ENCODE assay signal across 1 cellular context in the genomic region with DNA sequence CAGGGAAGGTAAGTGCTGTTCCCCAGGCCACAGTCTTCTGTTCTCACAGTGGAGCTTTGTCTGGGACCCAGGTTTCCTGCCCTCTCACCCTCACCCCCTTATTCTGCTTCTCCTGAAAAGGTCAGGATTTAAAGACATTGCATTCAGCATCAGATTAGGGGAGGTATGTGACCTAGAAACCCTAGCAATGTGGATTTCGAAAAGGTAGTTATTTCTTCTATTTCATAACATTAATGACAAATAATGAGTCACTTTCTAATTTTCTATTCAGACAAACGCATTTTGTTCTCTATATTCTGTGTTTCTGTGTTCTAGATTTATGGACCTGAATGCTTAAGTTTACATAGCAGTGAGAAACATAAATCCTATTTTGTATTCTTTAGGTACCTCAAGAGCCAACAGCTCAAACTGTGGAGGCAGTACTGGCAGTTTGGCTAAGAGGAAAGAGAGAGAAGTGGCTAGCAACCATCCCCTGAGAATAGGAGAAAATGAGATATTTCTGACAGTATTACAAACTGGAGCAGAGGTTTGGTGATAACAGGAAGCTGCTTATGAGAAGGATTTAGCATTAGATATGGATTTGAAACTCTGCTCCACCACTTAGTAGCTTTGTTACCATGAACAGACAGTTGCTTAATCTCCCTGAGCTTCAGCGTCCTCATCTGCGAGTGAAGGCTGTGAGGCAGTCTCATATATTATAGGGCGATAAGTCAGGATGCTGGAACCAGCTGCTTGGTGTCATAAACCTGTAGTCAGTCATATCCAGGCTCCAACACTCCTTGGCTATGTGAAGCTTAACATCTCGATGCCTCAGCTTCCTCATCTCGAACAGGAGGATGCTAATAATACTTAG.
TF ChIP-seq lines count a peak whose summit lies in the region.

No MANE protein-coding gene starts in this region.

TF ChIP-seq in IMR-90, 13 proteins besides CTCF, POLR2A, EP300 and RAD21 (continued from another document):
- TF ChIP-seq MXI1 (IDR thresholded peaks at IDR 0.05; ENCODE audit: borderline replicate concordance, low read depth, low read length) (no peak), FOS (IDR thresholded peaks at IDR 0.05; ENCODE audit: low read depth, low read length) (peak; percentile 28; the same call in 1 of the 2 replicates)
